Comparison of ENCODE assay signal across 9 cellular contexts in the genomic region with DNA sequence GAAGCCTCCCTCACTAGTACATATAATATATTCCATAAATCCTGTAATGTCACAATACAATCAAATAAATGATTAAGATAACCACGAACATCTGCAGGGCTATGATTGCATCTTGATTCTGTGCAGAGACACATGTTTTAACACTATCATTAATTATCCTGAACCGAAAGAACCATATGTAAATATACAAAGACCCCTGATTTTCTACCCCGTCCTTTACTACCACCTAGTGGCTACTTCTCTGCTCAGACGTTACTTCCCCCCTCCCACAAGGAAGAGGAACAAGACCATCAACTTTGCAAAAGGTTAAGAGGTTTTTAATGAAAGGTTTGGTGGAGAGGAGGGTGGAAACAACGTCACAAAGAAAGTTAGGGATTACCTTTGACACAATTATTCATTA.
DNase-seq lines count a peak whose midpoint lies in the region; ATAC-seq, FAIRE-seq and TF ChIP-seq lines count a peak whose summit lies in the region.
"Had no signal": no experiment of that assay in that cellular context is flagged by ENCODE, and none has a peak within 500 bp of the region (broad histone marks: within the 10 kb centered on the region; RNA-seq: fewer than 3 reads in every experiment).

No MANE protein-coding gene starts in this region.

- no peak for ATAC-seq in HG03460 (IDR thresholded peaks at IDR 0.05; ENCODE audit: unreplicated experiment)

- H3K27ac ChIP-seq in 22Rv1, result no peak overlapping the region
- peak overlapping the region; percentile 59 to 69 (median 64) for H3K27ac ChIP-seq in esophagus muscularis mucosa (replicated peaks in 1 of 4)
- H3K27ac ChIP-seq in testis, result no peak overlapping the region
- no peak overlapping the region for H3K27ac ChIP-seq in CD8-positive, alpha-beta memory T cell (ENCODE audit: low read depth, low read length)

- TF ChIP-seq POLR2A in esophagus muscularis mucosa (IDR thresholded peaks at IDR 0.05; ENCODE audit: low read depth), result no peak
- TF ChIP-seq POLR2A in testis (IDR thresholded peaks at IDR 0.05), result no peak

- H3K4me3 ChIP-seq in GM12875 (ENCODE audit: low read depth, low read length) (no peak overlapping the region), esophagus muscularis mucosa (no peak overlapping the region), testis (no peak overlapping the region)
- no peak overlapping the region for H3K4me3 ChIP-seq in CD8-positive, alpha-beta memory T cell (ENCODE audit: low read length)

- FAIRE-seq in HTR-8/SVneo (lab: Jason Lieb, UNC), result no peak

- H3K27me3 ChIP-seq in esophagus muscularis mucosa, result no peaks in the 10 kb centered on the region
- H3K27me3 ChIP-seq in testis, result no peaks in the 10 kb centered on the region
- no peaks in the 10 kb centered on the region for H3K27me3 ChIP-seq in CD8-positive, alpha-beta memory T cell (ENCODE audit: insufficient read depth, low read length, poor library complexity, severe bottlenecking)

- intact Hi-C loops in esophagus muscularis mucosa (cut with DNase I), result loop anchor here (10.0 kb wide), 1 partner anchor 131 kb away; a partner anchor contains a TSS
- intact Hi-C loops in testis (cut with DNase I; ENCODE audit: low total_unique reads), result no loop called here

- no peak for TF ChIP-seq EP300 in esophagus muscularis mucosa (IDR thresholded peaks at IDR 0.05)

- TF ChIP-seq CTCF in 22Rv1 (IDR thresholded peaks at IDR 0.05), result peak; percentile 38; the same call in 1 of the 2 replicates
- peak; percentile 28; the same call in 1 of the 2 replicates for TF ChIP-seq CTCF in GM12875 (IDR thresholded peaks at IDR 0.05; ENCODE audit: borderline replicate concordance, insufficient read depth, low read depth, low read length)
- TF ChIP-seq CTCF in esophagus muscularis mucosa (IDR thresholded peaks at IDR 0.05), result peak; percentile 38 to 42 (median 41)
- TF ChIP-seq CTCF in testis (IDR thresholded peaks at IDR 0.05), result no peak

- no peaks in the 10 kb centered on the region for H3K9me3 ChIP-seq in esophagus muscularis mucosa
- no peaks in the 10 kb centered on the region for H3K9me3 ChIP-seq in testis
- no peaks in the 10 kb centered on the region for H3K9me3 ChIP-seq in CD8-positive, alpha-beta memory T cell (ENCODE audit: low read length)

- H3K4me1 ChIP-seq in esophagus muscularis mucosa (peaks cover under 1 to 75% (median 31%) of the 10 kb centered on the region in 4 donors), testis (no peaks in the 10 kb centered on the region)
- no peaks in the 10 kb centered on the region for H3K4me1 ChIP-seq in CD8-positive, alpha-beta memory T cell (ENCODE audit: insufficient read depth, low read length)

- H3K27ac Mint-ChIP-seq in CD8-positive, alpha-beta memory T cell, result no peak overlapping the region

- H3K9me3 Mint-ChIP-seq in CD8-positive, alpha-beta memory T cell, result no peaks in the 10 kb centered on the region

- POLR2A ChIA-PET in CD8-positive, alpha-beta memory T cell (lab: Charles Lee), result no interaction called here

- no peak overlapping the region for H3K4me3 Mint-ChIP-seq in CD8-positive, alpha-beta memory T cell

- H3K4me1 Mint-ChIP-seq in CD8-positive, alpha-beta memory T cell, result no peaks in the 10 kb centered on the region

- H3K36me3 ChIP-seq in esophagus muscularis mucosa (no peaks in the 10 kb centered on the region), testis (ENCODE audit: low read depth, missing control alignments) (no peaks in the 10 kb centered on the region)
- no peaks in the 10 kb centered on the region for H3K36me3 ChIP-seq in CD8-positive, alpha-beta memory T cell (ENCODE audit: insufficient read depth, low read length)

- 6% methylated on average over 5 of the region's 5 CpGs for WGBS in esophagus muscularis mucosa
- 33 to 42% methylated on average over 5 of the region's 5 CpGs for WGBS in testis, 2 donors

- no peaks in the 10 kb centered on the region for H3K36me3 Mint-ChIP-seq in CD8-positive, alpha-beta memory T cell

- peak; percentile 22 for DNase-seq in NCI-H2227 treated with DMSO at 0.1 percent for 48 hours (lab: John Stamatoyannopoulos, UW)
- no peak for DNase-seq in esophagus muscularis mucosa (ENCODE audit: extremely low spot score)
- no peak for DNase-seq in testis
- no peak for DNase-seq in CD8-positive, alpha-beta memory T cell
- no peak for DNase-seq in HTR-8/SVneo (ENCODE audit: insufficient read length, low spot score)
- DNase-seq: GF-D8 had no signal

- peaks cover 2 to 4% of the 10 kb centered on the region in 2 donors for H3K27me3 Mint-ChIP-seq in CD8-positive, alpha-beta memory T cell

- CTCF ChIA-PET in CD8-positive, alpha-beta memory T cell (lab: Charles Lee), result no interaction called here

Comparison
In these comparisons a context has a peak if more than half of its experiments do, and no peak if none do; other contexts are left out.
1. H3K27ac ChIP-seq: peak in esophagus muscularis mucosa (4 of 4); none in 22Rv1 (single experiment), testis (0 of 2) and CD8-positive, alpha-beta memory T cell (single experiment).
2. CTCF ChIP-seq: peak in 22Rv1 (single experiment), GM12875 (single experiment) and esophagus muscularis mucosa (3 of 3); none in testis (0 of 3).